In the genomic region with DNA sequence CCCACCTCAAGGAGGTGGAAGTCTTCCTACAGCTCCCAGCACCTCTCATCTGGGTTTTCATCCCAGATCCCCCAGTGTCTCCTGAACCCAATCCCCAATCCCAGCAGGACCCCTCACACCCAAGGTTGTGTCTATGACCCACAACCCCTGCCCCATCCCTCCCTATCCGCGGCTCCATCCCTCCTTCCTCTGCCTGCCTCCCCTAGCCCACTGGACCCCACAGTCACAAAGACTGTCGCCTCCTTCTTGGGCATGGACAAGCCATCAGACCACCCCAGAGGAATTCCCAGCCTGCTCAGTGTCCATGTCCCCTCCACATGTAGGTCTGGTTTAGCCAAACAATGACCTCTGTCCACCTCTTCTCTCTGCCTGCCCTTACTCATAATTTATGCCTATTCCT, we compare ENCODE assay signal across 7 cellular contexts. TPM values are rescaled to one million over a fixed set of nuclear protein-coding genes. Genes with fewer than 3 reads are reported as not detected.
"Had no signal": no experiment of that assay in that cellular context is flagged by ENCODE, and none has a peak within 500 bp of the region (broad histone marks: within the 10 kb centered on the region; RNA-seq: fewer than 3 reads in every experiment).

No MANE protein-coding gene starts in this region.

- H3K4me1 Mint-ChIP-seq: GM23338, H9 had no signal

- DNase-seq: H9, HCEC 1CT, IMR-90 had no signal

- H3K9me3 Mint-ChIP-seq: GM23338, H9 had no signal

- ATAC-seq: GM23338, K562 had no signal

- H3K27ac Mint-ChIP-seq: GM23338, H9 had no signal

- H3K4me3 Mint-ChIP-seq: GM23338, H9 had no signal

RNA-seq across cellular contexts. Expression of a gene that starts 12.3 kb away (rescaled TPM):
- total RNA-seq: GM23338, H9, HT-29, IMR-90 had no signal

RNA-seq across cellular contexts. Expression of a gene that starts 54.6 kb away (rescaled TPM):
- total RNA-seq: GM23338, H1, H9, HT-29, IMR-90 had no signal
- polyA plus RNA-seq: GM23338, H1, IMR-90 had no signal
